Comparison of ENCODE assay signal across 20 cellular contexts in the genomic region with DNA sequence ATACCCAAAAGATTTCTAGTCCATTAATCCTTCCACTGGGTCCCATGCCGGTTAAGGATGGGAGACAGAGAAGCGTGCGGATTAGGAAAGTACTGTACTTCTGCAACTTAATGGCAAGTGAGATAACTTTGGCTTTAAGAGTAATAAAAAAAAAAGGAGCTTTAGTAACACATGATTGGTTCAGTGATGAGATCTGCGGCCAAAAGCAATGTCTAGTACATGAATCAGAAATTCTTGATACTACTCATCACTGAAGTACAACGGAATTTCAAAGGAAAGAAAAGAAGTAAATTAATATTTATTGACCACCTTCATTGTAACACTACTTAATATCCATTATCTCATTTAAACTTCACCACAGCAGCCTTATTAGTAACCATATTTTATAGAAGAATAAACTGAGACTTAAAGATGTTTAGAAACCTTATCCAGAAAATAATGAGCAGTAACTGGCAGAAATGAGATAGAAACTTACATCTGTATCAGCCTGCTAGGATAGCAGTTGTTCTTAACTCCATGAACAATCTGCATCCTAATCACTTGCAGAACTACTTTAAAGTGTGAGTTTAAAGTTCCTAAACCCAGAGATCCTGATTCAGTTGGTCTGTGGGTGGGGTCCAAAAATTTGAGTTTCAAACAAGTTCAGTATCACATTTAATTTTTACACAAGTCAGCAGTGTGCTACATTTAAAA. TPM values are rescaled to one million over a fixed set of nuclear protein-coding genes. Genes with fewer than 3 reads are reported as not detected.
A peak's percentile ranks its signal among the peaks of the same experiment; 100 is the strongest.
DNase-seq lines count a peak whose midpoint lies in the region; ATAC-seq, FAIRE-seq and TF ChIP-seq lines count a peak whose summit lies in the region.
"Had no signal": no experiment of that assay in that cellular context is flagged by ENCODE, and none has a peak within 500 bp of the region (broad histone marks: within the 10 kb centered on the region; RNA-seq: fewer than 3 reads in every experiment).

No MANE protein-coding gene starts in this region.

- no peak overlapping the region for H3K9ac ChIP-seq in H9 (ENCODE audit: extremely low read depth, insufficient read length, low read length)
- H3K9ac ChIP-seq: BLaER1 treated with 17β-estradiol and CSF1 and Interleukin-3, amounts not matched to agents 10 nM and 100 nM; parathyroid adenoma had no signal

- H2AK5ac ChIP-seq in H9 (ENCODE audit: insufficient read length, low read length): no peak overlapping the region

- H3K4me2 ChIP-seq in H9 (ENCODE audit: insufficient read depth, insufficient read length, low read length): no peak overlapping the region
- H3K4me2 ChIP-seq: BLaER1 treated with 17β-estradiol and CSF1 and Interleukin-3, amounts not matched to agents 10 nM and 100 nM had no signal

- H3K56ac ChIP-seq in H9 (ENCODE audit: insufficient read length, low read depth, low read length): no peak overlapping the region

- no peak overlapping the region for H2BK20ac ChIP-seq in H9 (ENCODE audit: low read depth, low read length, poor library complexity, severe bottlenecking)

- no peak overlapping the region for H2BK120ac ChIP-seq in H9 (ENCODE audit: low read depth, low read length, poor library complexity, severe bottlenecking)

- no peak overlapping the region for H3K4ac ChIP-seq in H9 (ENCODE audit: low read depth, low read length)

- in situ Hi-C loops in astrocyte of the spinal cord (cut with HindIII; ENCODE audit: low sequenced_read_pairs): loop anchor here (25.0 kb wide), 1 partner anchor 445 kb away; the partner anchor contains the start of gene CCDC190

- H3K36me3 Mint-ChIP-seq in H9 (ENCODE audit: insufficient read depth in 1 of 3, low read depth in 3 of 3): peaks cover 0 to 25% (median 5%) of the 10 kb centered on the region in 3 experiments; a peak in 5 of 7 replicates
- peaks cover 17% of the 10 kb centered on the region for H3K36me3 Mint-ChIP-seq in activated naive CD4-positive, alpha-beta T cell treated with anti-CD3 and anti-CD28 coated beads, Interleukin-2, amount 10 ng/mL, durations not matched to agents 7 days and 5 days

- H3K79me2 ChIP-seq in H9 (ENCODE audit: insufficient read depth, low read length): no peaks in the 10 kb centered on the region
- H3K79me2 ChIP-seq: parathyroid adenoma had no signal

- no peaks in the 10 kb centered on the region for H3K9me3 ChIP-seq in H9 (ENCODE audit: control insufficient read depth, low read depth, low read length)
- H3K9me3 ChIP-seq: BLaER1 treated with 17β-estradiol and CSF1 and Interleukin-3, amounts not matched to agents 10 nM and 100 nM; gastroesophageal sphincter; mucosa of descending colon; tibial nerve had no signal

- H3K14ac ChIP-seq in H9 (ENCODE audit: insufficient read depth, low read length): no peak overlapping the region

- no peak overlapping the region for H3K4me3 Mint-ChIP-seq in H9
- H3K4me3 Mint-ChIP-seq in activated naive CD4-positive, alpha-beta T cell treated with anti-CD3 and anti-CD28 coated beads, Interleukin-2, amount 10 ng/mL, durations not matched to agents 7 days and 5 days: no peak overlapping the region
- H3K4me3 Mint-ChIP-seq: activated naive CD8-positive, alpha-beta T cell treated with anti-CD3 and anti-CD28 coated beads, Interleukin-2, amount 10 ng/mL, durations not matched to agents 7 days and 5 days; immature natural killer cell had no signal

- H3K4me3 ChIP-seq in AG09309 (ENCODE audit: control insufficient read depth, low read depth, low read length) (no peak overlapping the region), astrocyte of the spinal cord (ENCODE audit: low read depth, low read length) (no peak overlapping the region)
- H3K4me3 ChIP-seq: BLaER1 treated with 17β-estradiol and CSF1 and Interleukin-3, amounts not matched to agents 10 nM and 100 nM; gastroesophageal sphincter; mucosa of descending colon; tibial nerve had no signal

- H3K27ac ChIP-seq in H9 (ENCODE audit: insufficient read length, low read depth, low read length): no peak overlapping the region
- H3K27ac ChIP-seq: BLaER1 treated with 17β-estradiol and CSF1 and Interleukin-3, amounts not matched to agents 10 nM and 100 nM; gastroesophageal sphincter; parathyroid adenoma; tibial nerve had no signal

- H3K27me3 Mint-ChIP-seq in H9 (ENCODE audit: low read depth): no peaks in the 10 kb centered on the region
- H3K27me3 Mint-ChIP-seq in activated naive CD4-positive, alpha-beta T cell treated with anti-CD3 and anti-CD28 coated beads, Interleukin-2, amount 10 ng/mL, durations not matched to agents 7 days and 5 days: no peaks in the 10 kb centered on the region
- H3K27me3 Mint-ChIP-seq: activated naive CD8-positive, alpha-beta T cell treated with anti-CD3 and anti-CD28 coated beads, Interleukin-2, amount 10 ng/mL, durations not matched to agents 7 days and 5 days had no signal

- H4K20me1 ChIP-seq in H9 (ENCODE audit: control insufficient read depth, insufficient read depth, insufficient read length): no peaks in the 10 kb centered on the region
- H4K20me1 ChIP-seq: BLaER1 treated with 17β-estradiol and CSF1 and Interleukin-3, amounts not matched to agents 10 nM and 100 nM had no signal

- no peaks in the 10 kb centered on the region for H3K4me1 ChIP-seq in H9 (ENCODE audit: insufficient read depth, low read length)
- H3K4me1 ChIP-seq: BLaER1 treated with 17β-estradiol and CSF1 and Interleukin-3, amounts not matched to agents 10 nM and 100 nM; gastroesophageal sphincter; parathyroid adenoma; tibial nerve had no signal

- no peak overlapping the region for H3K18ac ChIP-seq in H9 (ENCODE audit: insufficient read length, low read depth, low read length)

- no peak for FAIRE-seq in HTR-8/SVneo (lab: Jason Lieb, UNC)

- no peak overlapping the region for H3K23ac ChIP-seq in H9 (ENCODE audit: insufficient read length, low read depth, low read length)

- TF ChIP-seq CTCF in AG09309 (IDR thresholded peaks at IDR 0.05; ENCODE audit: control insufficient read depth, insufficient read depth, low read depth, low read length, missing control alignments) (no peak), astrocyte of the spinal cord (IDR thresholded peaks at IDR 0.05; ENCODE audit: low read depth, low read length) (no peak), H9 (conservative IDR thresholded peaks at IDR 0.05) (no peak)

- no peak overlapping the region for H4K91ac ChIP-seq in H9 (ENCODE audit: insufficient read length, low read depth, low read length)

- no peak overlapping the region for H3T11ph ChIP-seq in H9 (ENCODE audit: low read length)

- H4K8ac ChIP-seq in H9 (replicated peaks; ENCODE audit: insufficient read length, low read depth, low read length): no peak overlapping the region

- H2BK5ac ChIP-seq in H9 (ENCODE audit: insufficient read length, low read length): no peak overlapping the region

- no peaks in the 10 kb centered on the region for H3K27me3 ChIP-seq in H9 (ENCODE audit: insufficient read depth, low read length)
- H3K27me3 ChIP-seq: BLaER1 treated with 17β-estradiol and CSF1 and Interleukin-3, amounts not matched to agents 10 nM and 100 nM; gastroesophageal sphincter; tibial nerve had no signal

- no peak for ATAC-seq in HG02885 (IDR thresholded peaks at IDR 0.05; ENCODE audit: poor library complexity, unreplicated experiment)
- ATAC-seq: activated CD4-positive, CD25-positive, alpha-beta regulatory T cell treated with anti-CD3 and anti-CD28 coated beads, Interleukin-2, amount 50 U/mL, for 24 hours; gastroesophageal sphincter; HCT116; mucosa of descending colon had no signal

- no peaks in the 10 kb centered on the region for H3K23me2 ChIP-seq in H9 (ENCODE audit: insufficient read length, low read depth, low read length, poor library complexity, severe bottlenecking)

- H3K27ac Mint-ChIP-seq in H9: no peak overlapping the region
- no peak overlapping the region for H3K27ac Mint-ChIP-seq in activated naive CD4-positive, alpha-beta T cell treated with anti-CD3 and anti-CD28 coated beads, Interleukin-2, amount 10 ng/mL, durations not matched to agents 7 days and 5 days
- H3K27ac Mint-ChIP-seq: activated naive CD8-positive, alpha-beta T cell treated with anti-CD3 and anti-CD28 coated beads, Interleukin-2, amount 10 ng/mL, durations not matched to agents 7 days and 5 days; immature natural killer cell had no signal

- WGBS in H9 (ENCODE audit: extremely low coverage, insufficient read length, low lambda C conversion rate): no CpG with 5 or more reads among the region's 5 CpGs

- no peaks in the 10 kb centered on the region for H3K9me3 Mint-ChIP-seq in H9
- no peaks in the 10 kb centered on the region for H3K9me3 Mint-ChIP-seq in activated naive CD4-positive, alpha-beta T cell treated with anti-CD3 and anti-CD28 coated beads, Interleukin-2, amount 10 ng/mL, durations not matched to agents 7 days and 5 days
- H3K9me3 Mint-ChIP-seq: activated naive CD8-positive, alpha-beta T cell treated with anti-CD3 and anti-CD28 coated beads, Interleukin-2, amount 10 ng/mL, durations not matched to agents 7 days and 5 days; immature natural killer cell had no signal

- H2BK12ac ChIP-seq in H9 (ENCODE audit: insufficient read length, low read depth, low read length): no peak overlapping the region

- no peaks in the 10 kb centered on the region for H3K79me1 ChIP-seq in H9 (ENCODE audit: insufficient read depth, low read depth, low read length, poor library complexity, severe bottlenecking)

- H2BK15ac ChIP-seq in H9 (ENCODE audit: low read depth, low read length): no peak overlapping the region

- CTCF ChIA-PET in activated naive CD4-positive, alpha-beta T cell treated with anti-CD3 and anti-CD28 coated beads, Interleukin-2, amount 10 ng/mL, durations not matched to agents 7 days and 5 days (lab: Charles Lee): no interaction called here

- DNase-seq in AG09309 (ENCODE audit: low read depth): peak; percentile 52
- DNase-seq in HTR-8/SVneo (ENCODE audit: insufficient read length, low spot score): peak; percentile 12
- peak; percentile 85 for DNase-seq in astrocyte of the spinal cord (ENCODE audit: low read depth, low spot score)
- DNase-seq in kidney glomerular epithelial cell (lab: John Stamatoyannopoulos, UW): peak; percentile 97
- DNase-seq in H9: no peak
- no peak for DNase-seq in activated naive CD4-positive, alpha-beta T cell treated with anti-CD3 and anti-CD28 coated beads, Interleukin-2, amount 10 ng/mL, durations not matched to agents 7 days and 5 days
- DNase-seq in NCI-H1930 (lab: John Stamatoyannopoulos, UW): no peak
- DNase-seq: activated naive CD8-positive, alpha-beta T cell treated with anti-CD3 and anti-CD28 coated beads, Interleukin-2, amount 10 ng/mL, durations not matched to agents 7 days and 5 days; activated T-cell treated with anti-CD3 and anti-CD28 coated beads for 4 hours; cortex of kidney; immature natural killer cell; mucosa of descending colon; SW 1271 had no signal

- no peak overlapping the region for H4K5ac ChIP-seq in H9 (ENCODE audit: insufficient read length, low read depth, low read length)

- H3K4me1 Mint-ChIP-seq in H9: no peaks in the 10 kb centered on the region
- no peaks in the 10 kb centered on the region for H3K4me1 Mint-ChIP-seq in activated naive CD4-positive, alpha-beta T cell treated with anti-CD3 and anti-CD28 coated beads, Interleukin-2, amount 10 ng/mL, durations not matched to agents 7 days and 5 days
- H3K4me1 Mint-ChIP-seq: activated naive CD8-positive, alpha-beta T cell treated with anti-CD3 and anti-CD28 coated beads, Interleukin-2, amount 10 ng/mL, durations not matched to agents 7 days and 5 days; immature natural killer cell had no signal

- no peak overlapping the region for H2AFZ ChIP-seq in H9 (ENCODE audit: low read length)
- H2AFZ ChIP-seq: parathyroid adenoma had no signal

RNA-seq across cellular contexts. Expression of gene NUF2, which starts 14.1 kb away (rescaled TPM):
- total RNA-seq in H9 (2021): 25.2 and 30.7 TPM in 2 replicates

Comparison
In these comparisons a context has a peak if more than half of its experiments do, and no peak if none do; other contexts are left out.
1. DNase-seq: peak in AG09309 (single experiment), HTR-8/SVneo (single experiment), astrocyte of the spinal cord (single experiment) and kidney glomerular epithelial cell (single experiment); none in H9 (single experiment), activated naive CD4-positive, alpha-beta T cell treated with anti-CD3 and anti-CD28 coated beads, Interleukin-2, amount 10 ng/mL, durations not matched to agents 7 days and 5 days (single experiment) and NCI-H1930 (0 of 2).